29 cellular contexts compared by ENCODE assay signal in the genomic region with DNA sequence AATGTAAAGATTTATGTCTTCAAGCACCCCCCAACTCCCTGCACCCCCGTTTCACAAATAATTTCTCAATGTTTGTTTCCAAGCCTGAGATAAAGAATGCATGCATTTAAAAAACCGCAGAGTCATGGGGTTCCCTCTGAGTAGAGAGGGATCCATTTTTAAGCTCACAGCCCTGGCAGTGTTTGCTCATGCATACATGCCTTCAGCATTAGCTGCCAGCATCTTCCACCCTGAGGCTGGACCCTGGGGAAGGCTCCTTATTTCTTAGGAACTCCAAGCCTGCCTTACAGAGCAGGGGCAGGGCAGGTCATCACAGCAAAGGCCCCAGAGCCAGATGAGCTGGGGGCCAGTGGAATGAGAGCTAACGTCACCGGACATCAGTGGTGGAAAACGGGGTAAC. TPM values are rescaled to one million over a fixed set of nuclear protein-coding genes. Genes with fewer than 3 reads are reported as not detected.
DNase-seq lines count a peak whose midpoint lies in the region; ATAC-seq, FAIRE-seq and TF ChIP-seq lines count a peak whose summit lies in the region.
"Had no signal": no experiment of that assay in that cellular context is flagged by ENCODE, and none has a peak within 500 bp of the region (broad histone marks: within the 10 kb centered on the region; RNA-seq: fewer than 3 reads in every experiment).

No MANE protein-coding gene starts in this region.

- H3K36me3 ChIP-seq in A673 (ENCODE audit: insufficient read depth, low read length, poor library complexity, severe bottlenecking) (peaks cover 66% of the 10 kb centered on the region), HEK293 (ENCODE audit: control insufficient read depth in 2 of 2, insufficient read depth in 1 of 2, low read length in 2 of 2) (peaks cover 29 to 94% of the 10 kb centered on the region in 2 experiments)

- POLR2A ChIA-PET in A673 (lab: Charles Lee; ENCODE audit: low non-redundant PET), result no interaction called here
- POLR2A ChIA-PET in HEK293 (lab: Yijun Ruan, JAX), result interaction anchor here (0.7 to 1.4 kb wide), 3 partner anchors 9 to 327 kb away, joined by 3 to 5 read pairs (median 4); no protein-coding TSS in a partner anchor

- CTCF ChIA-PET in A673 (lab: Charles Lee) (no interaction called here), HEK293 (lab: Yijun Ruan, JAX) (interaction anchor here (0.7 to 2.3 kb wide), 2 partner anchors 11 to 25 kb away, joined by 3 to 6 read pairs; no protein-coding TSS in a partner anchor)

- peak overlapping the region; percentile 33 for H3K27ac ChIP-seq in A673 (ENCODE audit: low read depth, low read length, poor library complexity, severe bottlenecking)
- no peak overlapping the region for H3K27ac ChIP-seq in HEK293 (ENCODE audit: extremely low read depth, low read depth, low read length)
- H3K27ac ChIP-seq: BLaER1 treated with 17β-estradiol and CSF1 and Interleukin-3, amounts not matched to agents 10 nM and 100 nM; KMS-11; SJSA1; skin epidermis had no signal

- no peak for FAIRE-seq in GM12891 (lab: Jason Lieb, UNC)
- FAIRE-seq: A204.1, bronchial epithelial cell, HTR-8/SVneo had no signal

- BruUV-seq in A673 (replicated peaks; lab: Mats Ljungman, UMichigan), result no TSS peak

- no peaks in the 10 kb centered on the region for H3K27me3 ChIP-seq in A673 (replicated peaks; ENCODE audit: insufficient read depth, low read depth, low read length, poor library complexity)
- H3K27me3 ChIP-seq: SJSA1 had no signal

- TF ChIP-seq CTCF in A673 (conservative IDR thresholded peaks at IDR 0.05; ENCODE audit: low read depth, low read length) (no peak), HEK293 (tag by site-specific recombination; IDR thresholded peaks at IDR 0.05) (no peak), cardiac fibroblast (IDR thresholded peaks at IDR 0.05; ENCODE audit: low read depth, low read length) (no peak)

- ATAC-seq in HG03354 (IDR thresholded peaks at IDR 0.05; ENCODE audit: poor library complexity, severe bottlenecking, unreplicated experiment) (no peak), GM18505 (IDR thresholded peaks at IDR 0.05; ENCODE audit: unreplicated experiment) (no peak)
- ATAC-seq: left colon; naive thymus-derived CD4-positive, alpha-beta T cell had no signal

- H3K4me3 ChIP-seq in A673 (ENCODE audit: low read depth, low read length, poor library complexity, severe bottlenecking) (no peak overlapping the region), HEK293 (ENCODE audit: low read depth, low read length) (no peak overlapping the region), cardiac fibroblast (replicated peaks in 1 of 2; ENCODE audit: low read depth in 2 of 2, low read length in 2 of 2) (no peak overlapping the region)
- H3K4me3 ChIP-seq: BLaER1 treated with 17β-estradiol and CSF1 and Interleukin-3, amounts not matched to agents 10 nM and 100 nM; SJSA1; skin epidermis had no signal

- TF ChIP-seq POLR2A in GM12891 (IDR thresholded peaks at IDR 0.05; ENCODE audit: low read depth, low read length), result no peak
- no peak for TF ChIP-seq POLR2A in GM18505 (IDR thresholded peaks at IDR 0.05; ENCODE audit: borderline replicate concordance, extremely low read depth, insufficient read depth, insufficient read length)

- H3K4me1 ChIP-seq in A673 (ENCODE audit: insufficient read depth, low read length, poor library complexity, severe bottlenecking), result peaks cover 29% of the 10 kb centered on the region
- H3K4me1 ChIP-seq in HEK293 (ENCODE audit: control insufficient read depth, insufficient read depth, low read length), result peaks cover 34% of the 10 kb centered on the region
- H3K4me1 ChIP-seq: Caco-2, SJSA1 had no signal

- DNase-seq in A673 (ENCODE audit: low spot score), result no peak
- DNase-seq in cardiac fibroblast (ENCODE audit: low read depth in 2 of 2), result peak; percentile 14 to 30
- peak; percentile 32 for DNase-seq in iris pigment epithelial cell (ENCODE audit: low read depth)
- no peak for DNase-seq in GM12891 (ENCODE audit: insufficient read length, low spot score)
- no peak for DNase-seq in 8988T
- DNase-seq: activated CD4-positive, alpha-beta T cell treated with anti-CD3 and anti-CD28 coated beads for 48 hours; activated naive CD4-positive, alpha-beta T cell; activated T-cell treated with anti-CD3 and anti-CD28 coated beads, Interleukin-2, amount 50 U/mL, for 48 hours; amniotic stem cell; Caco-2; cortex of kidney; DMS79 treated with DMSO at 0.1 percent for 48 hours; left colon; mesendoderm; naive thymus-derived CD4-positive, alpha-beta T cell; NCI-H1436; NCI-H526; occipital lobe; stimulated activated CD4-positive, alpha-beta T cell treated with anti-CD3 and anti-CD28 coated beads, Interleukin-2, amount 100 ng/mL, for 24 hours had no signal

- no peaks in the 10 kb centered on the region for H3K9me3 ChIP-seq in A673 (ENCODE audit: low read depth, low read length, poor library complexity, severe bottlenecking)
- no peaks in the 10 kb centered on the region for H3K9me3 ChIP-seq in HEK293 (ENCODE audit: control insufficient read depth, insufficient read depth, low read depth, low read length)
- H3K9me3 ChIP-seq: BLaER1 treated with 17β-estradiol and CSF1 and Interleukin-3, amounts not matched to agents 10 nM and 100 nM; Caco-2; SJSA1 had no signal

- intact Hi-C loops in A673 (cut with micrococcal nuclease; ENCODE audit: unreplicated experiment), result loop anchor here (10.0 kb wide), 1 partner anchor 592 kb away; no protein-coding TSS in a partner anchor

TF ChIP-seq in HEK293, 187 proteins besides CTCF, POLR2A, EP300 and RAD21 (continues in another document):
- TF ChIP-seq ZBTB10 (tag by site-specific recombination; IDR thresholded peaks at IDR 0.05), result 0 out of 2 replicates have a peak, but pooled peaks have one; percentile 37

TF ChIP-seq in GM12891, 5 proteins besides CTCF, POLR2A, EP300 and RAD21:
- no peak for TF ChIP-seq PAX5 (IDR thresholded peaks at IDR 0.05; ENCODE audit: insufficient read depth, low read length, severe bottlenecking)
- TF ChIP-seq POU2F2 (IDR thresholded peaks at IDR 0.05; ENCODE audit: low read depth, low read length), result no peak
- TF ChIP-seq TAF1 (IDR thresholded peaks at IDR 0.05; ENCODE audit: low read depth, low read length), result no peak

RNA-seq across cellular contexts. Expression of gene TLE3, which starts 31.3 kb away (rescaled TPM):
- 90.4 and 98.1 TPM in 2 replicates for total RNA-seq in A673 (2021)
- 18.6 TPM for polyA plus RNA-seq in GM12891 (2012; ENCODE audit: low read depth, missing spikeins)

Comparison
In these comparisons a context has a peak if more than half of its experiments do, and no peak if none do; other contexts are left out.
1. DNase-seq: peak in cardiac fibroblast (2 of 2) and iris pigment epithelial cell (single experiment); none in A673 (single experiment), GM12891 (single experiment) and 8988T (single experiment).